16 cellular contexts compared by ENCODE assay signal in the genomic region with DNA sequence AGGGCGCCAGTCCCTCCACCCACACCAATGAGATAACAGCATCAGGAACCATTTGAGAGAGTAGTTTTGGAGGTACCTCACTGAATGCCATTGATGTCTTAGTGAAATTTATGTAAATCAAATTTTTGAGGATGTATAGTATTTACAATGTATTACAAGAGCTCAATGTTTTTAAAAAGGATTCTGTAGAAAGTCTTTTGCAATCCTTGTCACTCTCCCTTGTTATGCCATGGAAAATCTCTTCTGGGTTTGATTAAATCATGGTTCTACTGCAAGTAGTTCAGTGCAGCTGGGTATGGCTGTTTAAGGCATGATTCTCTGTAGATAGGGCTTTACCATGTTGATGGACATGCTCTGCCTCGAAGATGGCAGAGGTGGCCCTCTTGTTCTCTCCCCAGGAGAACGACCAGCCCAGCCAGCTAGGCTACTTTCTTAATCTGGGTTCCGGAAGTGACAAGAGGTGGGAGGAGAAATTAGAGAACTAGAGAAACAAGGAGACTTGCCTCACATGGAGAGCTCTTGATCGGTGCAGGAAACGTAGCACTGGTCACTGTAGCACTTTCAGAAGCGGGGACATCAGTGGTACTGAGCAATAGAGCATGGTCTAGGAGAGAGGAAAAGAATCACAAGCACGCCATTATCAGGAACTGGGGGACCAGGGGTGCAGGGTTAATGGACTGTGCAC.
A peak's percentile ranks its signal among the peaks of the same experiment; 100 is the strongest.
DNase-seq lines count a peak whose midpoint lies in the region; ATAC-seq, FAIRE-seq and TF ChIP-seq lines count a peak whose summit lies in the region.
"Had no signal": no experiment of that assay in that cellular context is flagged by ENCODE, and none has a peak within 500 bp of the region (broad histone marks: within the 10 kb centered on the region; RNA-seq: fewer than 3 reads in every experiment).

No MANE protein-coding gene starts in this region.

- peaks cover 75% of the 10 kb centered on the region for H3K4me1 Mint-ChIP-seq in activated T-helper 1 cell treated with anti-CD3 and anti-CD28 coated beads, Interleukin-12 subunit alpha, Interleukin-12 subunit beta, Interleukin-2, Interleukin-4 antibody, amounts not matched to agents 30 ng/mL and 10 ng/mL and 1 ng/mL, durations not matched to agents 14 hours and 24 hours and 36 hours (ENCODE audit: low read depth)
- H3K4me1 Mint-ChIP-seq in nephron progenitor cell: peaks cover 67% of the 10 kb centered on the region

- no peak overlapping the region for H3K4me3 Mint-ChIP-seq in activated T-helper 1 cell treated with anti-CD3 and anti-CD28 coated beads, Interleukin-12 subunit alpha, Interleukin-12 subunit beta, Interleukin-2, Interleukin-4 antibody, amounts not matched to agents 30 ng/mL and 10 ng/mL and 1 ng/mL, durations not matched to agents 14 hours and 24 hours and 36 hours
- no peak overlapping the region for H3K4me3 Mint-ChIP-seq in nephron progenitor cell

- no peak for TF ChIP-seq CTCF in NB4 (IDR thresholded peaks at IDR 0.05; ENCODE audit: low read depth, low read length)
- TF ChIP-seq CTCF in nephron progenitor cell (IDR thresholded peaks at IDR 0.05): no peak

- DNase-seq in GM12892 (ENCODE audit: insufficient read length) (no peak), NB4 (ENCODE audit: low read depth) (peak; percentile 58), nephron progenitor cell (no peak), DMS53 (lab: John Stamatoyannopoulos, UW) (no peak)
- DNase-seq in activated T-helper 1 cell treated with anti-CD3 and anti-CD28 coated beads, Interleukin-12 subunit alpha, Interleukin-12 subunit beta, Interleukin-2, Interleukin-4 antibody, amounts not matched to agents 30 ng/mL and 10 ng/mL and 1 ng/mL, durations not matched to agents 14 hours and 24 hours and 36 hours (ENCODE audit: low spot score): no peak
- DNase-seq: Caco-2, NCI-H1092 treated with DMSO at 0.1 percent for 48 hours, NCI-H1694, NCI-H2107, NCI-H748 treated with DMSO at 0.1 percent for 48 hours had no signal

- FAIRE-seq in GM12892 (lab: Jason Lieb, UNC): peak; percentile 58
- FAIRE-seq: HTR-8/SVneo had no signal

- ATAC-seq in GM19467 (IDR thresholded peaks at IDR 0.05; ENCODE audit: unreplicated experiment) (no peak), GM18870 (IDR thresholded peaks at IDR 0.05; ENCODE audit: unreplicated experiment) (no peak), esophagus mucosa (no peak)
- ATAC-seq: HCT116 had no signal

- no peak overlapping the region for H3K4me3 ChIP-seq in NB4 (ENCODE audit: low read depth, low read length)
- H3K4me3 ChIP-seq: GM23248 had no signal

- no peaks in the 10 kb centered on the region for H3K36me3 Mint-ChIP-seq in activated T-helper 1 cell treated with anti-CD3 and anti-CD28 coated beads, Interleukin-12 subunit alpha, Interleukin-12 subunit beta, Interleukin-2, Interleukin-4 antibody, amounts not matched to agents 30 ng/mL and 10 ng/mL and 1 ng/mL, durations not matched to agents 14 hours and 24 hours and 36 hours (ENCODE audit: low read depth)
- H3K36me3 Mint-ChIP-seq in nephron progenitor cell (ENCODE audit: low read depth): no peaks in the 10 kb centered on the region

- intact Hi-C loops in activated T-helper 1 cell treated with anti-CD3 and anti-CD28 coated beads, Interleukin-12 subunit alpha, Interleukin-12 subunit beta, Interleukin-2, Interleukin-4 antibody, amounts not matched to agents 30 ng/mL and 10 ng/mL and 1 ng/mL, durations not matched to agents 14 hours and 24 hours and 36 hours (cut with micrococcal nuclease): loop anchor here (5.0 to 10.0 kb wide), 2 partner anchors 306 to 493 kb away; no protein-coding TSS in a partner anchor

- no peak for TF ChIP-seq POLR2A in GM12892 (IDR thresholded peaks at IDR 0.05; ENCODE audit: low read depth, low read length)
- TF ChIP-seq POLR2A in NB4 (IDR thresholded peaks at IDR 0.05; ENCODE audit: extremely low read depth, insufficient read length): no peak

- peak overlapping the region; percentile 1 for H3K27ac Mint-ChIP-seq in activated T-helper 1 cell treated with anti-CD3 and anti-CD28 coated beads, Interleukin-12 subunit alpha, Interleukin-12 subunit beta, Interleukin-2, Interleukin-4 antibody, amounts not matched to agents 30 ng/mL and 10 ng/mL and 1 ng/mL, durations not matched to agents 14 hours and 24 hours and 36 hours
- peak overlapping the region; percentile 24 for H3K27ac Mint-ChIP-seq in nephron progenitor cell

- H3K9me3 Mint-ChIP-seq in activated T-helper 1 cell treated with anti-CD3 and anti-CD28 coated beads, Interleukin-12 subunit alpha, Interleukin-12 subunit beta, Interleukin-2, Interleukin-4 antibody, amounts not matched to agents 30 ng/mL and 10 ng/mL and 1 ng/mL, durations not matched to agents 14 hours and 24 hours and 36 hours: no peaks in the 10 kb centered on the region
- H3K9me3 Mint-ChIP-seq in nephron progenitor cell: no peaks in the 10 kb centered on the region

- H3K27me3 Mint-ChIP-seq in activated T-helper 1 cell treated with anti-CD3 and anti-CD28 coated beads, Interleukin-12 subunit alpha, Interleukin-12 subunit beta, Interleukin-2, Interleukin-4 antibody, amounts not matched to agents 30 ng/mL and 10 ng/mL and 1 ng/mL, durations not matched to agents 14 hours and 24 hours and 36 hours (ENCODE audit: insufficient read depth): peaks cover 7% of the 10 kb centered on the region
- peaks cover 19% of the 10 kb centered on the region for H3K27me3 Mint-ChIP-seq in nephron progenitor cell (ENCODE audit: low read depth, poor library complexity)
